Comparison of ENCODE assay signal across 8 cellular contexts in the genomic region with DNA sequence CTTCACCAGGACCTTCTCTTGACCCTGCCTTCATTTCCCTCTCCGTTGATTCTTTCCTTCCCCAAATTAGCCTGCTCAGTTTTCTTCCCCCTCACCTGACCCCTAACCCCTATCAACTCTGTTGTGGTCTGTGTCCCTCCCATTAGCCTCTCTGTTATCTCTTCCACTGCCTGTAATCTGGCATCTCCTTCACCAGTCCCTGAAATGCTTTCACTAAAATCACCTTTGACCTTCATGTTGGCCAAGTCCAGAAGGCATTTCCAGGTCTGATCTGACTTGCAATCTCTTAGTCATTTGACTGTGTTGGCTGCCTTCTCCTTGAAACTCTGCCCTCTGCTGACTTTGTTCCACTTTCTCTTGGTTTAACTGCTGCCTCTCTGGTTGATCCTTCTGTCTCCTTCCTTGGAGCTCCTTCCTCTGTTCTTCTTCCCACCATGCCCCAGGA. TPM values are rescaled to one million over a fixed set of nuclear protein-coding genes. Genes with fewer than 3 reads are reported as not detected.
DNase-seq lines count a peak whose midpoint lies in the region; ATAC-seq, FAIRE-seq and TF ChIP-seq lines count a peak whose summit lies in the region.

No MANE protein-coding gene starts in this region.

- TF ChIP-seq CTCF in AG09319 (IDR thresholded peaks at IDR 0.05; ENCODE audit: low read depth, low read length) (peak; percentile 39), GM12875 (IDR thresholded peaks at IDR 0.05; ENCODE audit: borderline replicate concordance, insufficient read depth, low read depth, low read length) (peak; percentile 25; the same call in 1 of the 2 replicates), coronary artery (IDR thresholded peaks at IDR 0.05) (no peak)

- no peak overlapping the region for H3K14ac ChIP-seq in mesenchymal stem cell (ENCODE audit: low read length in 2 of 2)

- no peak overlapping the region for H2BK5ac ChIP-seq in mesenchymal stem cell (ENCODE audit: low read depth, low read length, poor library complexity, severe bottlenecking)

- no peak overlapping the region for H2BK12ac ChIP-seq in mesenchymal stem cell (ENCODE audit: low read length in 2 of 2)

- H3K79me1 ChIP-seq in mesenchymal stem cell (replicated peaks; ENCODE audit: low read length, poor library complexity, severe bottlenecking) = no peaks in the 10 kb centered on the region

- DNase-seq in AG09319 (ENCODE audit: extremely low read depth, low read depth) (no peak), RCC 7860 (ENCODE audit: low spot score) (peak; percentile 11), coronary artery (ENCODE audit: low spot score) (no peak), mesenchymal stem cell (peak; percentile 73), Ammon's horn (ENCODE audit: low spot score) (no peak), hepatic stellate cell (ENCODE audit: low spot score) (no peak)

- H3K27ac ChIP-seq in coronary artery = peak overlapping the region; percentile 54 to 89
- H3K27ac ChIP-seq in mesenchymal stem cell (ENCODE audit: low read length, poor library complexity, severe bottlenecking) = no peak overlapping the region

- 8% methylated on average over 1 of the region's 1 CpG for WGBS in mesenchymal stem cell

- H2AFZ ChIP-seq in mesenchymal stem cell (ENCODE audit: low read depth, low read length) = no peak overlapping the region

- peaks cover 18 to 20% of the 10 kb centered on the region in 2 experiments for H3K36me3 ChIP-seq in mesenchymal stem cell (ENCODE audit: control insufficient read depth in 1 of 2, insufficient read depth in 2 of 2, low read depth in 1 of 2, low read length in 2 of 2)

- no peak for FAIRE-seq in RCC 7860 (lab: Jason Lieb, UNC)

- no peak overlapping the region for H2AK5ac ChIP-seq in mesenchymal stem cell (ENCODE audit: low read length, severe bottlenecking)

- no peak overlapping the region for H4K91ac ChIP-seq in mesenchymal stem cell (ENCODE audit: low read length)

- peak overlapping the region; percentile 41 for H2BK15ac ChIP-seq in mesenchymal stem cell (ENCODE audit: low read depth, poor library complexity, severe bottlenecking)

- no peak overlapping the region for H2BK120ac ChIP-seq in mesenchymal stem cell (ENCODE audit: low read depth, low read length)

- H3K27me3 ChIP-seq in mesenchymal stem cell (ENCODE audit: control insufficient read depth in 1 of 2, insufficient read depth in 1 of 2, low read length in 2 of 2) = peaks cover 0 to 3% of the 10 kb centered on the region in 2 experiments

- H3K9me3 ChIP-seq in mesenchymal stem cell (ENCODE audit: control insufficient read depth, low read length) = no peaks in the 10 kb centered on the region

- peak overlapping the region; percentile 45 for H4K8ac ChIP-seq in mesenchymal stem cell (ENCODE audit: low read length)

- no peak for ATAC-seq in HG03039 (IDR thresholded peaks at IDR 0.05; ENCODE audit: unreplicated experiment)

- H3K4me2 ChIP-seq in mesenchymal stem cell (ENCODE audit: low read length, poor library complexity, severe bottlenecking) = peak overlapping the region; percentile 66

- no peak overlapping the region for H3K9ac ChIP-seq in mesenchymal stem cell (ENCODE audit: low read length)

- H3K23ac ChIP-seq in mesenchymal stem cell (ENCODE audit: low read length in 2 of 2) = no peak overlapping the region

- peak overlapping the region; percentile 1 to 52 for H3K18ac ChIP-seq in mesenchymal stem cell (ENCODE audit: low read depth in 1 of 2, low read length in 2 of 2)

- H3K4ac ChIP-seq in mesenchymal stem cell (ENCODE audit: low read depth in 1 of 2, low read length in 2 of 2) = no peak overlapping the region

- H3K4me3 ChIP-seq in GM12875 (ENCODE audit: low read depth, low read length) = no peak overlapping the region
- peak overlapping the region; percentile 70 for H3K4me3 ChIP-seq in coronary artery
- H3K4me3 ChIP-seq in mesenchymal stem cell (ENCODE audit: insufficient read depth in 1 of 2, low read depth in 1 of 2, low read length in 2 of 2) = no peak overlapping the region

- peaks cover 13% of the 10 kb centered on the region for H3K4me1 ChIP-seq in mesenchymal stem cell (ENCODE audit: control insufficient read depth, insufficient read depth, low read depth, low read length)

RNA-seq across cellular contexts. Expression of a gene that starts 28.2 kb away (rescaled TPM):
- 50.2 TPM for polyA plus RNA-seq in mesenchymal stem cell (2013, experiment 1 of 2)
- polyA plus RNA-seq in mesenchymal stem cell (2013, experiment 2 of 2) = 47.9 TPM

RNA-seq across cellular contexts. Expression of a gene that starts 32.6 kb away (rescaled TPM):
- not detected for polyA plus RNA-seq in mesenchymal stem cell (2013, experiment 1 of 2)
- not detected for polyA plus RNA-seq in mesenchymal stem cell (2013, experiment 2 of 2)

RNA-seq across cellular contexts. Expression of a gene that starts 51.7 kb away (rescaled TPM):
- polyA plus RNA-seq in mesenchymal stem cell (2013, experiment 1 of 2) = 9.3 TPM
- 9.8 TPM for polyA plus RNA-seq in mesenchymal stem cell (2013, experiment 2 of 2)

Comparison
In these comparisons a context has a peak if more than half of its experiments do, and no peak if none do; other contexts are left out.
1. DNase-seq: peak in RCC 7860 (single experiment) and mesenchymal stem cell (single experiment); none in AG09319 (single experiment), coronary artery (single experiment), Ammon's horn (single experiment) and hepatic stellate cell (single experiment).